8 cellular contexts compared by ENCODE assay signal in the genomic region with DNA sequence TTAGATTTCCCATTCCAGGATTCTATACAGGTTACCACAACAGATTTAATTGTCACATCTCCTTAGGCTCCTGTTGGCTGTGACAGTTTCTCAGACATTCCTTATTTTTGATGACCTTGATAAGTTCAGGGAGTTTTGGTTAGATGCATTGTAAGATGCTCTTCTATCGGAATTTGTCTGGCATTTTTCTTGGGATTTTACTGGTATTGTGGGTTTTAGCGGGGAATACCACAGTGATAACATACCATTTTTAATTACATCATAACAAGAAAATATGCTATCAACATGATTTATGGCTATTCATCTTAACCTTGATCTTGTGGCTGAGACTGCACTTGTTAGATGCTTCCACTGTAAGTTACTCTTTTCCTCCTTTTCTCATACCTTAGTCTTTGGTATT.
"Had no signal": no experiment of that assay in that cellular context is flagged by ENCODE, and none has a peak within 500 bp of the region (broad histone marks: within the 10 kb centered on the region; RNA-seq: fewer than 3 reads in every experiment).

No MANE protein-coding gene starts in this region.

- DNase-seq: H9, HCEC 1CT, KBM-7 had no signal

- H3K9ac ChIP-seq: KMS-11 had no signal

- ATAC-seq: GM23338, HepG2 had no signal

- H3K27ac Mint-ChIP-seq: GM23338, H9, IgD-negative memory B cell had no signal

- H3K4me3 Mint-ChIP-seq: GM23338, H9, IgD-negative memory B cell had no signal

- H3K27me3 Mint-ChIP-seq: IgD-negative memory B cell had no signal

- H3K4me3 ChIP-seq: GM23338 had no signal

- H3K9me3 Mint-ChIP-seq: GM23338 had no signal

- H3K4me1 Mint-ChIP-seq: IgD-negative memory B cell had no signal

- H3K27ac ChIP-seq: HL-60, KMS-11 had no signal

- H3K36me3 Mint-ChIP-seq: IgD-negative memory B cell had no signal
